ENCODE assay signal across 1 cellular context in genomic region chr19:58002384-58003152, GRCh38.
TF ChIP-seq lines count a peak whose summit lies in the region.

Gene ZNF606 (minus strand): TSS chr19:58002820. CDS start chr19:58001319, 1,501 bp downstream.

TF ChIP-seq in HepG2, 621 proteins besides CTCF, POLR2A, EP300 and RAD21 (continued from another document):
- no peak for TF ChIP-seq ZFP36L2 (CRISPR knock-in tag; IDR thresholded peaks at IDR 0.05)
- 0 out of 4 replicates have a peak, but pooled peaks of 1 of the 2 experiments have one; percentile 10 for TF ChIP-seq REST (IDR thresholded peaks at IDR 0.05; ENCODE audit: borderline replicate concordance in 1 of 2, low read depth in 1 of 2, low read length in 2 of 2)
- peak; percentile 93 for TF ChIP-seq ZNF430 (CRISPR knock-in tag; IDR thresholded peaks at IDR 0.05)
- no peak for TF ChIP-seq RAD51 (IDR thresholded peaks at IDR 0.05; ENCODE audit: borderline replicate concordance)
